27 cellular contexts compared by ENCODE assay signal in genomic region chr19:23523863-23524262, GRCh38.
"Had no signal": no experiment of that assay in that cellular context is flagged by ENCODE, and none has a peak within 500 bp of the region (broad histone marks: within the 10 kb centered on the region; RNA-seq: fewer than 3 reads in every experiment).

No MANE protein-coding gene starts in this region.

- H3K4me3 ChIP-seq: ascending aorta, breast epithelium, cardiac muscle cell, coronary artery, dorsolateral prefrontal cortex, esophagus muscularis mucosa, gastrocnemius medialis had no signal

- H3K4me1 ChIP-seq: ascending aorta, breast epithelium, esophagus muscularis mucosa, foreskin keratinocyte, gastrocnemius medialis had no signal

- ATAC-seq: activated naive CD4-positive, alpha-beta T cell treated with anti-CD3 and anti-CD28 coated beads, Interleukin-2, amount 50 U/mL, for 72 hours; activated T-cell treated with anti-CD3 and anti-CD28 coated beads, Interleukin-2, amount 50 U/mL, for 72 hours; foreskin keratinocyte; gastrocnemius medialis; WTC11 had no signal

- H3K9me3 ChIP-seq: ascending aorta, esophagus muscularis mucosa, gastrocnemius medialis had no signal

- DNase-seq: activated CD4-positive, alpha-beta memory T cell treated with anti-CD3 and anti-CD28 coated beads, Interleukin-2, amount 10 ng/mL, durations not matched to agents 7 days and 5 days; activated CD4-positive, alpha-beta T cell treated with anti-CD3 and anti-CD28 coated beads for 1 hour; activated CD4-positive, alpha-beta T cell treated with anti-CD3 and anti-CD28 coated beads for 4 hours; activated CD4-positive, alpha-beta T cell treated with anti-CD3 and anti-CD28 coated beads, Interleukin-2, amount 10 ng/mL, durations not matched to agents 7 days and 5 days; activated CD4-positive, alpha-beta T cell treated with anti-CD3 and anti-CD28 coated beads, Interleukin-2, amount 50 U/mL, for 4 hours; activated CD8-positive, alpha-beta memory T cell treated with anti-CD3 and anti-CD28 coated beads, Interleukin-2, amount 50 U/mL, for 48 hours; activated gamma-delta T cell; activated naive CD4-positive, alpha-beta T cell; activated naive CD4-positive, alpha-beta T cell treated with anti-CD3 and anti-CD28 coated beads, Interleukin-2, amount 10 ng/mL, durations not matched to agents 7 days and 5 days; activated naive CD8-positive, alpha-beta T cell treated with anti-CD3 and anti-CD28 coated beads, Interleukin-2, amount 10 ng/mL, durations not matched to agents 7 days and 5 days; activated T-cell treated with anti-CD3 and anti-CD28 coated beads for 4 hours; activated T-cell treated with anti-CD3 and anti-CD28 coated beads, Interleukin-2, amount 50 U/mL, for 24 hours; activated T-cell treated with anti-CD3 and anti-CD28 coated beads, Interleukin-2, amount 50 U/mL, for 72 hours; dorsolateral prefrontal cortex; effector memory CD4-positive, alpha-beta T cell; endodermal cell; erythroblast; gastrocnemius medialis; T-helper 2 cell had no signal

- H3K27ac ChIP-seq: ascending aorta, breast epithelium, cardiac muscle cell, coronary artery, dorsolateral prefrontal cortex, esophagus muscularis mucosa, foreskin keratinocyte, gastrocnemius medialis had no signal

- H3K27me3 ChIP-seq: ascending aorta, breast epithelium, cardiac muscle cell, dorsolateral prefrontal cortex, esophagus muscularis mucosa, foreskin keratinocyte, gastrocnemius medialis had no signal

- H3K36me3 ChIP-seq: ascending aorta, breast epithelium, cardiac muscle cell, esophagus muscularis mucosa, gastrocnemius medialis had no signal
